ENCODE assay signal across 8 cellular contexts in genomic region chr10:47361293-47361692, GRCh38. TPM values are rescaled to one million over a fixed set of nuclear protein-coding genes. Genes with fewer than 3 reads are reported as not detected.
A peak's percentile ranks its signal among the peaks of the same experiment; 100 is the strongest.
DNase-seq lines count a peak whose midpoint lies in the region; ATAC-seq and TF ChIP-seq lines count a peak whose summit lies in the region.

No MANE protein-coding gene starts in this region.

- no peak for ATAC-seq in thoracic aorta (ENCODE audit: insufficient number of reproducible peaks, low FRiP score, low read depth)

- H3K9me3 ChIP-seq in thoracic aorta, result no peaks in the 10 kb centered on the region

- no peaks in the 10 kb centered on the region for H3K79me2 ChIP-seq in KMS-11 (ENCODE audit: insufficient read depth, low read depth)

- H3K27ac ChIP-seq in KMS-11 (no peak overlapping the region), thoracic aorta (no peak overlapping the region)

- no peak overlapping the region for H2AFZ ChIP-seq in KMS-11 (ENCODE audit: low read depth)

- H4K20me1 ChIP-seq in KMS-11 (ENCODE audit: insufficient read depth), result no peaks in the 10 kb centered on the region

- H3K4me1 ChIP-seq in KMS-11 (ENCODE audit: low read depth, poor library complexity, severe bottlenecking) (no peaks in the 10 kb centered on the region), thoracic aorta (ENCODE audit: control insufficient read depth in 1 of 2, low read depth in 2 of 2) (no peaks in the 10 kb centered on the region)

- H3K36me3 ChIP-seq in KMS-11 (ENCODE audit: insufficient read depth) (no peaks in the 10 kb centered on the region), thoracic aorta (no peaks in the 10 kb centered on the region)

- TF ChIP-seq CTCF in KMS-11 (conservative IDR thresholded peaks at IDR 0.05; ENCODE audit: low read depth, low read length) (peak; percentile 61; the same call in 1 of the 2 replicates), thoracic aorta (IDR thresholded peaks at IDR 0.05) (peak; percentile 44)

- DNase-seq in NCI-H748 (lab: John Stamatoyannopoulos, UW; ENCODE audit: unreplicated experiment) (peak; percentile 51), NCI-H748 treated with DMSO at 0.1 percent for 48 hours (lab: John Stamatoyannopoulos, UW) (no peak), amniotic epithelial cell (ENCODE audit: low read depth) (peak; percentile 19), iPS-NIHi7 (ENCODE audit: extremely low spot score) (peak; percentile 91), thoracic aorta (ENCODE audit: low spot score) (no peak), mucosa of gallbladder (ENCODE audit: low spot score) (no peak), GDM1 (lab: John Stamatoyannopoulos, UW) (no peak)

- H3K27me3 ChIP-seq in KMS-11 (ENCODE audit: insufficient read depth, low read depth) (no peaks in the 10 kb centered on the region), thoracic aorta (replicated peaks; ENCODE audit: insufficient read depth) (no peaks in the 10 kb centered on the region)

- H3K9ac ChIP-seq in KMS-11, result no peak overlapping the region

- H3K4me3 ChIP-seq in KMS-11 (IDR thresholded peaks at IDR 0.05; ENCODE audit: insufficient read depth, low read depth, low read length), result no peak overlapping the region
- H3K4me3 ChIP-seq in thoracic aorta, result no peak overlapping the region

- H3K4me2 ChIP-seq in KMS-11, result no peak overlapping the region

RNA-seq across cellular contexts. Expression of gene RBP3, which starts 13.1 kb away (rescaled TPM):
- not detected for total RNA-seq in thoracic aorta
- total RNA-seq in mucosa of gallbladder, result not detected

RNA-seq across cellular contexts. Expression of gene ZNF488, which starts 22.8 kb away (rescaled TPM):
- total RNA-seq in thoracic aorta, result not detected
- total RNA-seq in mucosa of gallbladder, result 1.8 TPM

RNA-seq across cellular contexts. Expression of gene GDF2, which starts 39.0 kb away (rescaled TPM):
- total RNA-seq in thoracic aorta (not detected), mucosa of gallbladder (not detected)

Comparison
In these comparisons a context has a peak if more than half of its experiments do, and no peak if none do; other contexts are left out.
1. DNase-seq: peak in NCI-H748 (single experiment), amniotic epithelial cell (single experiment) and iPS-NIHi7 (single experiment); none in NCI-H748 treated with DMSO at 0.1 percent for 48 hours (single experiment), thoracic aorta (single experiment), mucosa of gallbladder (single experiment) and GDM1 (single experiment).